8 cellular contexts compared by ENCODE assay signal in genomic region chr5:134874831-134875655, GRCh38. TPM values are rescaled to one million over a fixed set of nuclear protein-coding genes. Genes with fewer than 3 reads are reported as not detected.
DNase-seq lines count a peak whose midpoint lies in the region; ATAC-seq, FAIRE-seq and TF ChIP-seq lines count a peak whose summit lies in the region.

No MANE protein-coding gene starts in this region.

- H3K27me3 Mint-ChIP-seq in astrocyte (ENCODE audit: low read depth, unreplicated experiment) = no peaks in the 10 kb centered on the region

- TF ChIP-seq CTCF in astrocyte (IDR thresholded peaks at IDR 0.05; ENCODE audit: insufficient read depth, low read depth, low read length) (no peak), right atrium auricular region (IDR thresholded peaks at IDR 0.05) (no peak)

- H3K4me3 Mint-ChIP-seq in astrocyte (ENCODE audit: unreplicated experiment) = peak overlapping the region; percentile 96

- H3K9ac ChIP-seq in astrocyte (ENCODE audit: low read length) = peak overlapping the region; percentile 97

- H3K27me3 ChIP-seq in astrocyte (ENCODE audit: insufficient read depth, low read length) (no peaks in the 10 kb centered on the region), right atrium auricular region (no peaks in the 10 kb centered on the region)

- H3K36me3 Mint-ChIP-seq in astrocyte (ENCODE audit: low read depth, unreplicated experiment) = peaks cover 5% of the 10 kb centered on the region

- peak overlapping the region; percentile 74 for H3K4me3 ChIP-seq in astrocyte (ENCODE audit: insufficient read depth, low read depth, low read length)
- H3K4me3 ChIP-seq in right atrium auricular region = peak overlapping the region; percentile 85 to 88

- H3K27ac ChIP-seq in astrocyte (ENCODE audit: low read depth, low read length) = peak overlapping the region; percentile 96
- peak overlapping the region; percentile 96 to 98 for H3K27ac ChIP-seq in right atrium auricular region

- peak overlapping the region; percentile 90 for H3K27ac Mint-ChIP-seq in astrocyte (ENCODE audit: unreplicated experiment)

- intact Hi-C loops in posterior cingulate gyrus (cut with DNase I) = loop anchor here (1.0 to 10.0 kb wide), 3 partner anchors 29 to 140 kb away; partner anchors contain the start of genes CAMLG and PCBD2

- no peaks in the 10 kb centered on the region for H3K9me3 Mint-ChIP-seq in astrocyte (ENCODE audit: unreplicated experiment)

- peak; percentile 20 for FAIRE-seq in astrocyte (lab: Jason Lieb, UNC)

- peaks cover 6% of the 10 kb centered on the region for H3K4me1 ChIP-seq in astrocyte (ENCODE audit: insufficient read depth, low read length)
- H3K4me1 ChIP-seq in right atrium auricular region = peaks cover 0 to 32% of the 10 kb centered on the region in 2 donors

- H3K79me2 ChIP-seq in astrocyte (ENCODE audit: insufficient read depth, low read length) = peaks cover 37% of the 10 kb centered on the region

- H3K36me3 ChIP-seq in astrocyte (ENCODE audit: insufficient read depth, low read length) = no peaks in the 10 kb centered on the region
- no peaks in the 10 kb centered on the region for H3K36me3 ChIP-seq in right atrium auricular region

- H3K9me3 ChIP-seq in astrocyte (ENCODE audit: insufficient read depth, low read depth, low read length) (no peaks in the 10 kb centered on the region), right atrium auricular region (no peaks in the 10 kb centered on the region)

- H3K4me1 Mint-ChIP-seq in astrocyte (ENCODE audit: low read depth, unreplicated experiment) = peaks cover 18% of the 10 kb centered on the region

- peak overlapping the region; percentile 88 for H3K4me2 ChIP-seq in astrocyte (ENCODE audit: low read length)

- peaks cover 31% of the 10 kb centered on the region for H4K20me1 ChIP-seq in astrocyte (ENCODE audit: insufficient read depth, low read length)

- H2AFZ ChIP-seq in astrocyte (ENCODE audit: low read depth, low read length) = peak overlapping the region; percentile 96

- ATAC-seq in GM19025 (IDR thresholded peaks at IDR 0.05; ENCODE audit: low read depth, unreplicated experiment) = peak; percentile 18

- DNase-seq in AG20443 (ENCODE audit: low spot score) = peak; percentile 82
- DNase-seq in HS-5 (ENCODE audit: low read depth) = peak; percentile 45
- peak; percentile 79 for DNase-seq in SK-N-DZ (ENCODE audit: low spot score)
- peak; percentile 83 for DNase-seq in astrocyte (ENCODE audit: low read depth)
- DNase-seq in right atrium auricular region (ENCODE audit: low spot score) = peak; percentile 77
- DNase-seq in posterior cingulate gyrus = peak; percentile 48 to 96 (median 67)
- DNase-seq in NCI-H187 treated with DMSO at 0.1 percent for 48 hours (lab: John Stamatoyannopoulos, UW) = no peak

RNA-seq across cellular contexts. Expression of gene TXNDC15, which starts 0.9 kb away (rescaled TPM):
- 50.5 and 56.8 TPM in 2 replicates for polyA plus RNA-seq in SK-N-DZ (2014; cell fraction: cytosol; rRNA removed)
- polyA plus RNA-seq in SK-N-DZ (2014; cell fraction: nucleus; rRNA removed) = 20.9 and 23.6 TPM in 2 replicates
- 65.6 and 72.9 TPM in 2 replicates for total RNA-seq in astrocyte
- total RNA-seq in right atrium auricular region = 10 to 100 TPM; 65.6 to 98.1 TPM

RNA-seq across cellular contexts. Expression of gene C5orf24, which starts 29.3 kb away (rescaled TPM):
- 53.3 and 54.3 TPM in 2 replicates for polyA plus RNA-seq in SK-N-DZ (2014; cell fraction: cytosol; rRNA removed)
- polyA plus RNA-seq in SK-N-DZ (2014; cell fraction: nucleus; rRNA removed) = 32.6 and 41.4 TPM in 2 replicates
- total RNA-seq in astrocyte = 88.4 and 96.9 TPM in 2 replicates
- total RNA-seq in right atrium auricular region = 10 to 100 TPM; 33.7 to 34.9 TPM

RNA-seq across cellular contexts. Expression of gene PCBD2, which starts 29.9 kb away (rescaled TPM):
- polyA plus RNA-seq in SK-N-DZ (2014; cell fraction: cytosol; rRNA removed) = 18.8 and 20.8 TPM in 2 replicates
- 5.3 and 8.4 TPM in 2 replicates for polyA plus RNA-seq in SK-N-DZ (2014; cell fraction: nucleus; rRNA removed)
- total RNA-seq in astrocyte = 9.9 and 10.2 TPM in 2 replicates
- total RNA-seq in right atrium auricular region = 10 to 100 TPM; 10.9 to 19.1 TPM
